ENCODE assay signal across 1 cellular context in the genomic region with DNA sequence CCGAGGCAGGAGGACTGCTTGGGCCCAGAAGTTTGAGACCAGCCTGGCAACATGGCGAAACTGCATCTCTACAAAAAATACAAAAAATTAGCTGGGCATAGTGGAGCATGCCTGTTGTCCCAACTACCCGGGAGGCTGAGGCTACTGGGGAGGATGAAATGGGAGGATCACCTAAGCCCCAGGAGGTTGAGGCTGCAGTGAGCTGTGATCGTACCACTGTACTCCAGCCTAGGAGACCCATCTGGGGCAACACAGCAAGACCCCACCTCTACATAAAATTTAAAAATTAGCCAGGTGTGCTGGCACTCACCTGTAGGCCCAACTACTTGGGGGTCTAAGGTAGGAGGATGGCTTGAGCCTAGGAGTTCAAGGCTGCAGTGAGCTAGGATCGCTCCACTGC.
TF ChIP-seq lines count a peak whose summit lies in the region.

No MANE protein-coding gene starts in this region.

TF ChIP-seq in A549, 52 proteins besides CTCF, POLR2A, EP300 and RAD21 (continued from another document):
- TF ChIP-seq, protein P1, sequence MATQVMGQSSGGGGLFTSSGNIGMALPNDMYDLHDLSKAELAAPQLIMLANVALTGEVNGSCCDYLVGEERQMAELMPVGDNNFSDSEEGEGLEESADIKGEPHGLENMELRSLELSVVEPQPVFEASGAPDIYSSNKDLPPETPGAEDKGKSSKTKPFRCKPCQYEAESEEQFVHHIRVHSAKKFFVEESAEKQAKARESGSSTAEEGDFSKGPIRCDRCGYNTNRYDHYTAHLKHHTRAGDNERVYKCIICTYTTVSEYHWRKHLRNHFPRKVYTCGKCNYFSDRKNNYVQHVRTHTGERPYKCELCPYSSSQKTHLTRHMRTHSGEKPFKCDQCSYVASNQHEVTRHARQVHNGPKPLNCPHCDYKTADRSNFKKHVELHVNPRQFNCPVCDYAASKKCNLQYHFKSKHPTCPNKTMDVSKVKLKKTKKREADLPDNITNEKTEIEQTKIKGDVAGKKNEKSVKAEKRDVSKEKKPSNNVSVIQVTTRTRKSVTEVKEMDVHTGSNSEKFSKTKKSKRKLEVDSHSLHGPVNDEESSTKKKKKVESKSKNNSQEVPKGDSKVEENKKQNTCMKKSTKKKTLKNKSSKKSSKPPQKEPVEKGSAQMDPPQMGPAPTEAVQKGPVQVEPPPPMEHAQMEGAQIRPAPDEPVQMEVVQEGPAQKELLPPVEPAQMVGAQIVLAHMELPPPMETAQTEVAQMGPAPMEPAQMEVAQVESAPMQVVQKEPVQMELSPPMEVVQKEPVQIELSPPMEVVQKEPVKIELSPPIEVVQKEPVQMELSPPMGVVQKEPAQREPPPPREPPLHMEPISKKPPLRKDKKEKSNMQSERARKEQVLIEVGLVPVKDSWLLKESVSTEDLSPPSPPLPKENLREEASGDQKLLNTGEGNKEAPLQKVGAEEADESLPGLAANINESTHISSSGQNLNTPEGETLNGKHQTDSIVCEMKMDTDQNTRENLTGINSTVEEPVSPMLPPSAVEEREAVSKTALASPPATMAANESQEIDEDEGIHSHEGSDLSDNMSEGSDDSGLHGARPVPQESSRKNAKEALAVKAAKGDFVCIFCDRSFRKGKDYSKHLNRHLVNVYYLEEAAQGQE (IDR thresholded peaks at IDR 0.05), result no peak
- TF ChIP-seq TFCP2L1 (CRISPR knock-in tag; IDR thresholded peaks at IDR 0.05) (no peak), SMC3 (IDR thresholded peaks at IDR 0.05) (no peak), RARB (CRISPR knock-in tag; IDR thresholded peaks at IDR 0.05) (no peak), MAZ (IDR thresholded peaks at IDR 0.05; ENCODE audit: borderline replicate concordance, low read depth, low read length) (no peak), HOXB5 (CRISPR knock-in tag; IDR thresholded peaks at IDR 0.05) (no peak), FOXS1 (CRISPR knock-in tag; IDR thresholded peaks at IDR 0.05) (no peak)
- TF ChIP-seq, protein P2, sequence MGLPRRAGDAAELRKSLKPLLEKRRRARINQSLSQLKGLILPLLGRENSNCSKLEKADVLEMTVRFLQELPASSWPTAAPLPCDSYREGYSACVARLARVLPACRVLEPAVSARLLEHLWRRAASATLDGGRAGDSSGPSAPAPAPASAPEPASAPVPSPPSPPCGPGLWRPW (IDR thresholded peaks at IDR 0.05), result no peak
- TF ChIP-seq, protein P3, sequence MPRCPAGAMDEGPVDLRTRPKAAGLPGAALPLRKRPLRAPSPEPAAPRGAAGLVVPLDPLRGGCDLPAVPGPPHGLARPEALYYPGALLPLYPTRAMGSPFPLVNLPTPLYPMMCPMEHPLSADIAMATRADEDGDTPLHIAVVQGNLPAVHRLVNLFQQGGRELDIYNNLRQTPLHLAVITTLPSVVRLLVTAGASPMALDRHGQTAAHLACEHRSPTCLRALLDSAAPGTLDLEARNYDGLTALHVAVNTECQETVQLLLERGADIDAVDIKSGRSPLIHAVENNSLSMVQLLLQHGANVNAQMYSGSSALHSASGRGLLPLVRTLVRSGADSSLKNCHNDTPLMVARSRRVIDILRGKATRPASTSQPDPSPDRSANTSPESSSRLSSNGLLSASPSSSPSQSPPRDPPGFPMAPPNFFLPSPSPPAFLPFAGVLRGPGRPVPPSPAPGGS (IDR thresholded peaks at IDR 0.05), result no peak
- TF ChIP-seq, protein P4, sequence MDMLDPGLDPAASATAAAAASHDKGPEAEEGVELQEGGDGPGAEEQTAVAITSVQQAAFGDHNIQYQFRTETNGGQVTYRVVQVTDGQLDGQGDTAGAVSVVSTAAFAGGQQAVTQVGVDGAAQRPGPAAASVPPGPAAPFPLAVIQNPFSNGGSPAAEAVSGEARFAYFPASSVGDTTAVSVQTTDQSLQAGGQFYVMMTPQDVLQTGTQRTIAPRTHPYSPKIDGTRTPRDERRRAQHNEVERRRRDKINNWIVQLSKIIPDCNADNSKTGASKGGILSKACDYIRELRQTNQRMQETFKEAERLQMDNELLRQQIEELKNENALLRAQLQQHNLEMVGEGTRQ (IDR thresholded peaks at IDR 0.05), result no peak
- TF ChIP-seq, protein P5, sequence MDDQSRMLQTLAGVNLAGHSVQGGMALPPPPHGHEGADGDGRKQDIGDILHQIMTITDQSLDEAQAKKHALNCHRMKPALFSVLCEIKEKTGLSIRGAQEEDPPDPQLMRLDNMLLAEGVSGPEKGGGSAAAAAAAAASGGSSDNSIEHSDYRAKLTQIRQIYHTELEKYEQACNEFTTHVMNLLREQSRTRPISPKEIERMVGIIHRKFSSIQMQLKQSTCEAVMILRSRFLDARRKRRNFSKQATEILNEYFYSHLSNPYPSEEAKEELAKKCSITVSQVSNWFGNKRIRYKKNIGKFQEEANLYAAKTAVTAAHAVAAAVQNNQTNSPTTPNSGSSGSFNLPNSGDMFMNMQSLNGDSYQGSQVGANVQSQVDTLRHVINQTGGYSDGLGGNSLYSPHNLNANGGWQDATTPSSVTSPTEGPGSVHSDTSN (IDR thresholded peaks at IDR 0.05), result no peak
